1 cellular context compared by ENCODE assay signal in genomic region chr2:215489288-215489848, GRCh38.
TF ChIP-seq lines count a peak whose summit lies in the region.

No MANE protein-coding gene starts in this region.

TF ChIP-seq in WTC11, 78 proteins besides CTCF, POLR2A, EP300 and RAD21 (continued from another document):
- TF ChIP-seq ATF2 (CRISPR knock-in tag; IDR thresholded peaks at IDR 0.05; ENCODE audit: borderline replicate concordance, low read depth) (no peak), ZNF317 (CRISPR knock-in tag; IDR thresholded peaks at IDR 0.05; ENCODE audit: borderline replicate concordance, low read depth) (no peak), FOXP4 (CRISPR knock-in tag; IDR thresholded peaks at IDR 0.05) (no peak), KAT7 (CRISPR knock-in tag; IDR thresholded peaks at IDR 0.05; ENCODE audit: borderline replicate concordance) (no peak)
- TF ChIP-seq, protein P1, sequence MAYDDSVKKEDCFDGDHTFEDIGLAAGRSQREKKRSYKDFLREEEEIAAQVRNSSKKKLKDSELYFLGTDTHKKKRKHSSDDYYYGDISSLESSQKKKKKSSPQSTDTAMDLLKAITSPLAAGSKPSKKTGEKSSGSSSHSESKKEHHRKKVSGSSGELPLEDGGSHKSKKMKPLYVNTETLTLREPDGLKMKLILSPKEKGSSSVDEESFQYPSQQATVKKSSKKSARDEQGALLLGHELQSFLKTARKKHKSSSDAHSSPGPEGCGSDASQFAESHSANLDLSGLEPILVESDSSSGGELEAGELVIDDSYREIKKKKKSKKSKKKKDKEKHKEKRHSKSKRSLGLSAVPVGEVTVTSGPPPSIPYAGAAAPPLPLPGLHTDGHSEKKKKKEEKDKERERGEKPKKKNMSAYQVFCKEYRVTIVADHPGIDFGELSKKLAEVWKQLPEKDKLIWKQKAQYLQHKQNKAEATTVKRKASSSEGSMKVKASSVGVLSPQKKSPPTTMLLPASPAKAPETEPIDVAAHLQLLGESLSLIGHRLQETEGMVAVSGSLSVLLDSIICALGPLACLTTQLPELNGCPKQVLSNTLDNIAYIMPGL (CRISPR knock-in tag; IDR thresholded peaks at IDR 0.05): no peak
- TF ChIP-seq, protein P2, sequence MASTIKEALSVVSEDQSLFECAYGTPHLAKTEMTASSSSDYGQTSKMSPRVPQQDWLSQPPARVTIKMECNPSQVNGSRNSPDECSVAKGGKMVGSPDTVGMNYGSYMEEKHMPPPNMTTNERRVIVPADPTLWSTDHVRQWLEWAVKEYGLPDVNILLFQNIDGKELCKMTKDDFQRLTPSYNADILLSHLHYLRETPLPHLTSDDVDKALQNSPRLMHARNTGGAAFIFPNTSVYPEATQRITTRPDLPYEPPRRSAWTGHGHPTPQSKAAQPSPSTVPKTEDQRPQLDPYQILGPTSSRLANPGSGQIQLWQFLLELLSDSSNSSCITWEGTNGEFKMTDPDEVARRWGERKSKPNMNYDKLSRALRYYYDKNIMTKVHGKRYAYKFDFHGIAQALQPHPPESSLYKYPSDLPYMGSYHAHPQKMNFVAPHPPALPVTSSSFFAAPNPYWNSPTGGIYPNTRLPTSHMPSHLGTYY (CRISPR knock-in tag; IDR thresholded peaks at IDR 0.05): no peak
TF ChIP-seq in WTC11: peak in this region for 0.
